ENCODE assay signal across 2 cellular contexts in genomic region chr12:75183967-75184366, GRCh38.
TF ChIP-seq lines count a peak whose summit lies in the region.

No MANE protein-coding gene starts in this region.

TF ChIP-seq in HepG2, 621 proteins besides CTCF, POLR2A, EP300 and RAD21:
- TF ChIP-seq PHF20 (CRISPR knock-in tag; IDR thresholded peaks at IDR 0.05) (no peak), MAFK (conservative IDR thresholded peaks at IDR 0.05 in 1 of 2, IDR thresholded peaks at IDR 0.05 in 1 of 2; ENCODE audit: low read length in 2 of 2) (peak; percentile 48 to 82; a peak in 3 of 4 replicates), MAFF (IDR thresholded peaks at IDR 0.05; ENCODE audit: low read depth, low read length) (peak; percentile 66; the same call in 1 of the 2 replicates), SMC3 (IDR thresholded peaks at IDR 0.05; ENCODE audit: low read length) (no peak), ZNF674 (CRISPR knock-in tag; IDR thresholded peaks at IDR 0.05; ENCODE audit: low read depth) (no peak)

TF ChIP-seq in K562, 482 proteins besides CTCF, POLR2A, EP300 and RAD21:
- TF ChIP-seq ZNF140 (CRISPR knock-in tag; IDR thresholded peaks at IDR 0.05) (no peak), MAFK (IDR thresholded peaks at IDR 0.05; ENCODE audit: low read length) (0 out of 2 replicates have a peak, but pooled peaks have one; percentile 22), ZNF76 (CRISPR knock-in tag; IDR thresholded peaks at IDR 0.05; ENCODE audit: borderline replicate concordance) (no peak), SMARCB1 (IDR thresholded peaks at IDR 0.05; ENCODE audit: insufficient read length, low read depth) (no peak), ZFP36 (IDR thresholded peaks at IDR 0.05; ENCODE audit: low read depth, low read length, partially characterized antibody) (no peak), C11orf30 (IDR thresholded peaks at IDR 0.05; ENCODE audit: low read depth) (peak; percentile 12; the same call in 1 of the 2 replicates), PHF21A (IDR thresholded peaks at IDR 0.05; ENCODE audit: borderline replicate concordance, low read depth) (no peak), TBL1XR1 (IDR thresholded peaks at IDR 0.05; ENCODE audit: low read length in 2 of 2) (no peak), PCBP1 (IDR thresholded peaks at IDR 0.05; ENCODE audit: low read depth, low read length, poor library complexity, severe bottlenecking) (no peak), ZNF695 (CRISPR knock-in tag; IDR thresholded peaks at IDR 0.05) (no peak), MAFF (IDR thresholded peaks at IDR 0.05; ENCODE audit: low read length) (peak; percentile 41), PCBP2 (IDR thresholded peaks at IDR 0.05; ENCODE audit: low read depth, low read length, poor library complexity, severe bottlenecking) (no peak), ZNF407 (IDR thresholded peaks at IDR 0.05; ENCODE audit: low read depth) (no peak), SRSF9 (IDR thresholded peaks at IDR 0.05; ENCODE audit: borderline replicate concordance, low read depth, low read length) (no peak), ZNF77 (CRISPR knock-in tag; IDR thresholded peaks at IDR 0.05) (no peak), ZNF785 (CRISPR knock-in tag; IDR thresholded peaks at IDR 0.05) (no peak), NONO (IDR thresholded peaks at IDR 0.05; ENCODE audit: low read depth in 2 of 2, low read length in 1 of 2) (no peak), TRIM28 (IDR thresholded peaks at IDR 0.05) (no peak), HMGXB4 (CRISPR knock-in tag; IDR thresholded peaks at IDR 0.05) (no peak), ZNF518B (CRISPR knock-in tag; IDR thresholded peaks at IDR 0.05) (no peak)
